In the genomic region with DNA sequence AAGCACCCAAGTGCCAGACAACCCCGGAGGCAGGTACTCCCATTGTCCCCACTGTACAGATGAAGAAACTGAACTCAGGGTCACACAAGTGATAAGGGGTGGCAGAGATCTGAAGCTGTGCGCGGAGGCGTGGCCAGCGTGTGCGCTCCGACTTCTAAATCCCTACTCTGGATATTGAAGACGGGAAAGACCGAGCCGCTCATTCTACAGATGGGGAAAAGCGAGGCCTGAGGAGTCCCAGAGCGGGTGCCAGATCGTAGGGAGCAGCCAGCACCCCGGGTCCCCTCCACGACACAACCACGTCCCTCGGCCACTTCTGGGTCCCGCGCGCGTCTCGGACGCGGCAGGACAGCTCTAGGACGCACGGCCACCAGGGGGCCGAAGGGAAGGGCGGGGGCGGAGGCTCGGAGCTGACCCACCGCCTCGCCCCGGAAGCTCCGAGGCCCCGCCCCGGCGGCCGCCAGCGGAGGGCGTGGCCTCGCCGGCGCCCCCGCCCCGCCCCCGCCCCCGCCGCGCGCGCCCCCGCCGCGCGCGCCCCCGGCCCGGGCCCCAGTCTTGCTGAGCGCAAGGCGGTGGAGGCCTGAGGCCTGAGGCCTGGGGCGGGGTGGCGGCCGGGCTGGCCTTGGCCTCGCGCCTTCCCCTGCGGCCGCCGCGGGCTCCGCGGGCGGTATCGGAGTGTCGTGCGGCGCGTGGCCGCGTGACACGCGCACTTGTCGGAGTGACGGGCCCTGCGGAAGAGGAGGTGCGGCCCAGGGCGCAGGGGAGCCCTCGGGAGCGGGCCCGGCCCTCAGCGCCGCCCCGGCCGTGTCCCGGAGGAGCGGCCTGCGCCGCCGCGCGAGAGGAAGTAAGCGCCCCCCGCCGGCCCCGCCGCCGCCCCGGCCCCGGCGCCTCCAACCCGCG, we compare ENCODE assay signal across 8 cellular contexts. TPM values are rescaled to one million over a fixed set of nuclear protein-coding genes. Genes with fewer than 3 reads are reported as not detected.
DNase-seq lines count a peak whose midpoint lies in the region; ATAC-seq and TF ChIP-seq lines count a peak whose summit lies in the region.

A gene with protein sequence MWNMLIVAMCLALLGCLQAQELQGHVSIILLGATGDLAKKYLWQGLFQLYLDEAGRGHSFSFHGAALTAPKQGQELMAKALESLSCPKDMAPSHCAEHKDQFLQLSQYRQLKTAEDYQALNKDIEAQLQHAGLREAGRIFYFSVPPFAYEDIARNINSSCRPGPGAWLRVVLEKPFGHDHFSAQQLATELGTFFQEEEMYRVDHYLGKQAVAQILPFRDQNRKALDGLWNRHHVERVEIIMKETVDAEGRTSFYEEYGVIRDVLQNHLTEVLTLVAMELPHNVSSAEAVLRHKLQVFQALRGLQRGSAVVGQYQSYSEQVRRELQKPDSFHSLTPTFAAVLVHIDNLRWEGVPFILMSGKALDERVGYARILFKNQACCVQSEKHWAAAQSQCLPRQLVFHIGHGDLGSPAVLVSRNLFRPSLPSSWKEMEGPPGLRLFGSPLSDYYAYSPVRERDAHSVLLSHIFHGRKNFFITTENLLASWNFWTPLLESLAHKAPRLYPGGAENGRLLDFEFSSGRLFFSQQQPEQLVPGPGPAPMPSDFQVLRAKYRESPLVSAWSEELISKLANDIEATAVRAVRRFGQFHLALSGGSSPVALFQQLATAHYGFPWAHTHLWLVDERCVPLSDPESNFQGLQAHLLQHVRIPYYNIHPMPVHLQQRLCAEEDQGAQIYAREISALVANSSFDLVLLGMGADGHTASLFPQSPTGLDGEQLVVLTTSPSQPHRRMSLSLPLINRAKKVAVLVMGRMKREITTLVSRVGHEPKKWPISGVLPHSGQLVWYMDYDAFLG (plus strand): TSS at position 552 of the 900 bp plus-strand sequence. CDS start 10,161 bp downstream, outside the sequence.

- H3K36me3 ChIP-seq in mucosa of descending colon (ENCODE audit: low read depth) = no peaks in the 10 kb centered on the region

- intact Hi-C loops in CD14-positive monocyte (cut with micrococcal nuclease) (loop anchor here (2.0 to 5.0 kb wide), 3 partner anchors 58 to 107 kb away; a partner anchor contains a TSS), mucosa of descending colon (cut with DNase I, micrococcal nuclease) (no loop called here)

- DNase-seq in CD14-positive monocyte (ENCODE audit: low spot score) (peak; percentile 85), NOMO-1 treated with dmso at 0.1 percent for 144 hours (lab: John Stamatoyannopoulos, UW; ENCODE audit: unreplicated experiment) (peak; percentile 75), epidermal melanocyte (ENCODE audit: insufficient read length, low spot score) (peak; percentile 96), mucosa of descending colon (peak; percentile 88 to 93 (median 90))
- DNase-seq in activated CD8-positive, alpha-beta memory T cell treated with anti-CD3 and anti-CD28 coated beads, Interleukin-2, amount 50 U/mL, for 48 hours = peak; percentile 85
- peak; percentile 60 for DNase-seq in stimulated activated CD8-positive, alpha-beta memory T cell treated with anti-CD3 and anti-CD28 coated beads, Interleukin-4, amount 100 ng/mL, for 24 hours (ENCODE audit: low read depth)

- peak within 1 kb of the TSS; percentile 89 to 97 for H3K4me3 Mint-ChIP-seq in CD14-positive monocyte

- peaks cover 26% of the 10 kb centered on the region for H3K4me1 ChIP-seq in mucosa of descending colon (ENCODE audit: low read depth)

- peaks cover 75% of the 10 kb centered on the region for H3K4me1 Mint-ChIP-seq in CD14-positive monocyte

- H3K9me3 ChIP-seq in mucosa of descending colon = no peaks in the 10 kb centered on the region

- peak within 1 kb of the TSS; percentile 25 for H3K4me3 ChIP-seq in mucosa of descending colon

- ATAC-seq in GM19025 (IDR thresholded peaks at IDR 0.05; ENCODE audit: low read depth, unreplicated experiment) (peak; percentile 73), HG03280 (IDR thresholded peaks at IDR 0.05; ENCODE audit: unreplicated experiment) (peak; percentile 83), mucosa of descending colon (peak; percentile 91)

- peaks cover 0 to 3% (median 0%) of the 10 kb centered on the region in 7 donors for H3K9me3 Mint-ChIP-seq in CD14-positive monocyte

- TF ChIP-seq CTCF in CD14-positive monocyte (IDR thresholded peaks at IDR 0.05) = peak; percentile 68
- TF ChIP-seq CTCF in mucosa of descending colon (IDR thresholded peaks at IDR 0.05) = peak; percentile 57

- peaks cover 12 to 13% of the 10 kb centered on the region in 2 donors for H3K36me3 Mint-ChIP-seq in CD14-positive monocyte

- peak within 1 kb of the TSS; percentile 96 to 98 (median 98) for H3K27ac Mint-ChIP-seq in CD14-positive monocyte

- peaks cover 5 to 13% (median 5%) of the 10 kb centered on the region in 3 donors for H3K27me3 Mint-ChIP-seq in CD14-positive monocyte (ENCODE audit: low read depth in 3 of 3)

RNA-seq across cellular contexts. Expression of the gene that starts here (rescaled TPM):
- 10 to 100 TPM in 1 of 2 donors, 1 to 10 TPM in 1; 8.6 to 15.9 TPM for polyA plus RNA-seq in CD14-positive monocyte
- total RNA-seq in mucosa of descending colon = 10 to 100 TPM; 27.6 to 35.3 (median 31.9) TPM

Comparison
In these comparisons a context has a peak if more than half of its experiments do, and no peak if none do; other contexts are left out.
1. Peak in every context shown above with its lines: DNase-seq, ATAC-seq and H3K4me3 ChIP-seq.
2. intact Hi-C loops: an anchor here in CD14-positive monocyte (2.0 to 5.0 kb wide); none called in mucosa of descending colon.